ENCODE assay signal across 9 cellular contexts in genomic region chr15:63483521-63484371, GRCh38. TPM values are rescaled to one million over a fixed set of nuclear protein-coding genes. Genes with fewer than 3 reads are reported as not detected.
DNase-seq lines count a peak whose midpoint lies in the region; ATAC-seq, FAIRE-seq and TF ChIP-seq lines count a peak whose summit lies in the region.
"Had no signal": no experiment of that assay in that cellular context is flagged by ENCODE, and none has a peak within 500 bp of the region (broad histone marks: within the 10 kb centered on the region; RNA-seq: fewer than 3 reads in every experiment).

No MANE protein-coding gene starts in this region.

- H3K4me1 Mint-ChIP-seq in CD4-positive, CD25-positive, alpha-beta regulatory T cell, result peaks cover 25 to 88% (median 54%) of the 10 kb centered on the region in 4 donors
- peaks cover 64% of the 10 kb centered on the region for H3K4me1 Mint-ChIP-seq in activated CD8-positive, alpha-beta T cell treated with anti-CD3 and anti-CD28 coated beads, Interleukin-2, amount 10 ng/mL, durations not matched to agents 7 days and 5 days (ENCODE audit: low read depth)

- in situ Hi-C loops in HepG2 (cut with HindIII; ENCODE audit: extremely low pct_ligation_motif_present, low pct_unique_long_range_greater_than_20kb), result no loop called here

- H3K9ac ChIP-seq in HUES64 (ENCODE audit: low read depth, low read length) (no peak overlapping the region), HepG2 (ENCODE audit: insufficient read depth, low read depth, low read length) (no peak overlapping the region)

- no peaks in the 10 kb centered on the region for H3K79me2 ChIP-seq in HepG2 (ENCODE audit: insufficient read depth, low read length)

- no peaks in the 10 kb centered on the region for H3K36me3 ChIP-seq in CD4-positive, CD25-positive, alpha-beta regulatory T cell (ENCODE audit: control insufficient read depth, insufficient read depth, low read length)
- H3K36me3 ChIP-seq in HUES64 (ENCODE audit: insufficient read depth, low read length) (no peaks in the 10 kb centered on the region), HepG2 (replicated peaks in 1 of 2; ENCODE audit: control insufficient read depth in 1 of 2, insufficient read depth in 2 of 2, low read length in 2 of 2) (no peaks in the 10 kb centered on the region)

- peak in 2 of 3 donors; percentile 30 to 81 for DNase-seq in CD4-positive, CD25-positive, alpha-beta regulatory T cell
- DNase-seq in activated CD8-positive, alpha-beta T cell treated with anti-CD3 and anti-CD28 coated beads, Interleukin-2, amount 10 ng/mL, durations not matched to agents 7 days and 5 days, result no peak
- DNase-seq in HepG2 (ENCODE audit: low spot score) (no peak), SKM-1 treated with dmso at 0.1 percent for 144 hours (lab: John Stamatoyannopoulos, UW; ENCODE audit: unreplicated experiment) (no peak), GDM1 (lab: John Stamatoyannopoulos, UW) (no peak)
- DNase-seq in stimulated activated CD4-positive, alpha-beta T cell treated with anti-CD3 and anti-CD28 coated beads, Interleukin-4, amount 100 ng/mL, for 4 hours, result no peak
- DNase-seq: stimulated activated CD4-positive, alpha-beta T cell treated with anti-CD3 and anti-CD28 coated beads, Interleukin-4, amount 100 ng/mL, for 24 hours had no signal

- CTCF ChIA-PET in activated CD8-positive, alpha-beta T cell treated with anti-CD3 and anti-CD28 coated beads, Interleukin-2, amount 10 ng/mL, durations not matched to agents 7 days and 5 days (lab: Charles Lee), result interaction anchor here (0.7 to 8.2 kb wide), 14 partner anchors 8 to 126 kb away, joined by 3 to 124 read pairs (median 6); partner anchors contain the start of gene USP3
- CTCF ChIA-PET in HepG2 (lab: Yijun Ruan, JAX; ENCODE audit: low intra/inter-chr PET ratio, low total read pairs), result no interaction called here

- H3K4me3 ChIP-seq in CD4-positive, CD25-positive, alpha-beta regulatory T cell (ENCODE audit: low read depth, low read length), result peak overlapping the region; percentile 51
- H3K4me3 ChIP-seq in HUES64 (ENCODE audit: low read length) (no peak overlapping the region), HepG2 (replicated peaks in 1 of 3; ENCODE audit: insufficient read depth in 1 of 3, low read depth in 2 of 3, low read length in 3 of 3) (no peak overlapping the region)

- H2AFZ ChIP-seq in HepG2 (ENCODE audit: low read length), result no peak overlapping the region

- H3K4me3 Mint-ChIP-seq in CD4-positive, CD25-positive, alpha-beta regulatory T cell, result peak overlapping the region; percentile 21 to 77 (median 56)
- no peak overlapping the region for H3K4me3 Mint-ChIP-seq in activated CD8-positive, alpha-beta T cell treated with anti-CD3 and anti-CD28 coated beads, Interleukin-2, amount 10 ng/mL, durations not matched to agents 7 days and 5 days

- TF ChIP-seq EP300 in HepG2 (IDR thresholded peaks at IDR 0.05; ENCODE audit: low read depth in 2 of 2, low read length in 2 of 2), result no peak
- no peak for TF ChIP-seq EP300 in HepG2 (CRISPR knock-in tag; IDR thresholded peaks at IDR 0.05; ENCODE audit: borderline replicate concordance)

- no TSS peak for BruUV-seq in HepG2 (replicated peaks; lab: Mats Ljungman, UMichigan)

- no peaks in the 10 kb centered on the region for H3K36me3 Mint-ChIP-seq in CD4-positive, CD25-positive, alpha-beta regulatory T cell
- H3K36me3 Mint-ChIP-seq in activated CD8-positive, alpha-beta T cell treated with anti-CD3 and anti-CD28 coated beads, Interleukin-2, amount 10 ng/mL, durations not matched to agents 7 days and 5 days (ENCODE audit: low read depth), result no peaks in the 10 kb centered on the region

- no peaks in the 10 kb centered on the region for H3K9me3 Mint-ChIP-seq in CD4-positive, CD25-positive, alpha-beta regulatory T cell
- no peaks in the 10 kb centered on the region for H3K9me3 Mint-ChIP-seq in activated CD8-positive, alpha-beta T cell treated with anti-CD3 and anti-CD28 coated beads, Interleukin-2, amount 10 ng/mL, durations not matched to agents 7 days and 5 days (ENCODE audit: insufficient read depth)

- peak overlapping the region; percentile 37 for H3K4me2 ChIP-seq in HepG2 (ENCODE audit: low read depth, low read length)

- FAIRE-seq in HepG2 (lab: Jason Lieb, UNC), result no peak

- no peaks in the 10 kb centered on the region for H3K27me3 ChIP-seq in CD4-positive, CD25-positive, alpha-beta regulatory T cell (ENCODE audit: control insufficient read depth, insufficient read depth, low read length)
- peaks cover 10% of the 10 kb centered on the region for H3K27me3 ChIP-seq in HUES64 (ENCODE audit: insufficient read depth, low read length)
- no peaks in the 10 kb centered on the region for H3K27me3 ChIP-seq in HepG2 (ENCODE audit: control insufficient read depth in 1 of 2, insufficient read depth in 2 of 2, low read length in 2 of 2)

- H3K27ac Mint-ChIP-seq in CD4-positive, CD25-positive, alpha-beta regulatory T cell, result peak overlapping the region; percentile 84 to 99 (median 99)
- H3K27ac Mint-ChIP-seq in activated CD8-positive, alpha-beta T cell treated with anti-CD3 and anti-CD28 coated beads, Interleukin-2, amount 10 ng/mL, durations not matched to agents 7 days and 5 days, result peak overlapping the region; percentile 87

- H4K20me1 ChIP-seq in HepG2 (ENCODE audit: insufficient read depth, low read length), result no peaks in the 10 kb centered on the region

- TF ChIP-seq RAD21 in HepG2 (CRISPR knock-in tag; IDR thresholded peaks at IDR 0.05), result no peak

- no peaks in the 10 kb centered on the region for H3K9me3 ChIP-seq in CD4-positive, CD25-positive, alpha-beta regulatory T cell (ENCODE audit: control insufficient read depth in 2 of 2, low read length in 2 of 2)
- H3K9me3 ChIP-seq in HUES64 (ENCODE audit: insufficient read depth, low read depth, low read length), result no peaks in the 10 kb centered on the region
- no peaks in the 10 kb centered on the region for H3K9me3 ChIP-seq in HepG2 (ENCODE audit: low read length)

- no peak for TF ChIP-seq CTCF in HepG2 (CRISPR knock-in tag; IDR thresholded peaks at IDR 0.05)

- no peak for TF ChIP-seq POLR2A in HepG2 (IDR thresholded peaks at IDR 0.05; ENCODE audit: insufficient read depth in 1 of 2, low read depth in 2 of 2, low read length in 2 of 2)

- intact Hi-C loops in HepG2 (cut with micrococcal nuclease; ENCODE audit: unreplicated experiment), result no loop called here

- ATAC-seq in CD4-positive, CD25-positive, alpha-beta regulatory T cell (ENCODE audit: low read depth in 2 of 2), result peak; percentile 4 to 12
- ATAC-seq in activated CD8-positive, alpha-beta T cell treated with anti-CD3 and anti-CD28 coated beads, Interleukin-2, amount 10 ng/mL, durations not matched to agents 7 days and 5 days, result no peak
- ATAC-seq in HepG2 (no peak), HG03025 (IDR thresholded peaks at IDR 0.05; ENCODE audit: low FRiP score, unreplicated experiment) (no peak)

- peak overlapping the region; percentile 61 for H3K27ac ChIP-seq in CD4-positive, CD25-positive, alpha-beta regulatory T cell (ENCODE audit: insufficient read depth, low read length, poor library complexity, severe bottlenecking)
- H3K27ac ChIP-seq in HUES64 (ENCODE audit: low read depth, low read length) (peak overlapping the region; percentile 80; the same call in 1 of the 2 replicates), HepG2 (ENCODE audit: extremely low read length, insufficient read depth, low read length) (peak overlapping the region; percentile 25)

- H3K4me1 ChIP-seq in CD4-positive, CD25-positive, alpha-beta regulatory T cell (ENCODE audit: control insufficient read depth, insufficient read depth, low read length, poor library complexity, severe bottlenecking), result peaks cover 71% of the 10 kb centered on the region
- H3K4me1 ChIP-seq in HUES64 (ENCODE audit: insufficient read depth, low read length) (peaks cover 22% of the 10 kb centered on the region), HepG2 (ENCODE audit: insufficient read depth, low read length) (peaks cover 78% of the 10 kb centered on the region)

- 75% methylated on average over 6 of the region's 6 CpGs for WGBS in HUES64
- WGBS in HepG2 (ENCODE audit: low lambda C conversion rate), result 35% methylated on average over 6 of the region's 6 CpGs

- POLR2A ChIA-PET in activated CD8-positive, alpha-beta T cell treated with anti-CD3 and anti-CD28 coated beads, Interleukin-2, amount 10 ng/mL, durations not matched to agents 7 days and 5 days (lab: Charles Lee), result interaction anchor here (0.7 to 1.6 kb wide), 4 partner anchors 14 to 249 kb away, joined by 3 to 21 read pairs (median 4); partner anchors contain the start of gene USP3
- POLR2A ChIA-PET in HepG2 (lab: Yijun Ruan, JAX), result interaction anchor here (0.6 to 5.7 kb wide), 5 partner anchors 9 to 952 kb away, joined by 4 to 52 read pairs (median 6); partner anchors contain the start of gene USP3

- no peaks in the 10 kb centered on the region for H3K27me3 Mint-ChIP-seq in CD4-positive, CD25-positive, alpha-beta regulatory T cell
- no peaks in the 10 kb centered on the region for H3K27me3 Mint-ChIP-seq in activated CD8-positive, alpha-beta T cell treated with anti-CD3 and anti-CD28 coated beads, Interleukin-2, amount 10 ng/mL, durations not matched to agents 7 days and 5 days (ENCODE audit: low read depth)

RNA-seq across cellular contexts. Expression of gene USP3, which starts 20.6 kb away (rescaled TPM):
- total RNA-seq in CD4-positive, CD25-positive, alpha-beta regulatory T cell, result 223 TPM
- polyA plus RNA-seq in CD4-positive, CD25-positive, alpha-beta regulatory T cell, result 10 to 100 TPM; 49.5 to 57.2 (median 55.3) TPM
- polyA plus RNA-seq in HUES64 (2013, experiment 1 of 2), result 23.4 TPM
- polyA plus RNA-seq in HUES64 (2013, experiment 2 of 2), result 33.9 TPM
- total RNA-seq in activated CD8-positive, alpha-beta T cell treated with anti-CD3 and anti-CD28 coated beads, Interleukin-2, amount 10 ng/mL, durations not matched to agents 7 days and 5 days, result 10 to 100 TPM; 48.3 to 49.1 TPM
- 55.9 and 61.2 TPM in 2 replicates for total RNA-seq in HepG2 (2016; rRNA removed; fragmentation: Illumina TruSeq; extraction: Trizol)
- total RNA-seq in HepG2 (2016; cell fraction: cytosol; rRNA removed; fragmentation: Illumina TruSeq; extraction: Trizol; ENCODE audit: low read depth), result 201 and 217 TPM in 2 replicates
- total RNA-seq in HepG2 (2016; cell fraction: insoluble cytoplasmic fraction; rRNA removed; fragmentation: Illumina TruSeq; extraction: Trizol), result 52.9 and 64.6 TPM in 2 replicates
- total RNA-seq in HepG2 (2016; cell fraction: membrane; rRNA removed; fragmentation: Illumina TruSeq; extraction: Trizol), result 111 and 117 TPM in 2 replicates
- total RNA-seq in HepG2 (2016; cell fraction: nucleus; rRNA removed; fragmentation: Illumina TruSeq; extraction: Trizol), result 87.7 and 94.7 TPM in 2 replicates
- 14.3 and 16.0 TPM in 2 replicates for polyA plus RNA-seq in HepG2 (2011; rRNA removed)
- 10.3 and 13.3 TPM in 2 replicates for polyA plus RNA-seq in HepG2 (2011; cell fraction: cytosol; rRNA removed)
- 39.8 and 44.5 TPM in 2 replicates for polyA plus RNA-seq in HepG2 (2011; cell fraction: nucleus; rRNA removed)
- polyA plus RNA-seq in HepG2 (2012), result 36.2 and 40.8 TPM in 2 replicates
- polyA plus RNA-seq in HepG2 (2016; cell fraction: cytosol; fragmentation: Illumina TruSeq; extraction: Trizol; ENCODE audit: low read depth), result 10.3 and 13.7 TPM in 2 replicates
- 42.1 and 42.7 TPM in 2 replicates for polyA plus RNA-seq in HepG2 (2016; cell fraction: insoluble cytoplasmic fraction; fragmentation: Illumina TruSeq; extraction: Trizol; ENCODE audit: low read depth)
- polyA plus RNA-seq in HepG2 (2016; cell fraction: membrane; fragmentation: Illumina TruSeq; extraction: Trizol; ENCODE audit: low read depth), result 25.5 and 25.9 TPM in 2 replicates
- 86.8 and 90.5 TPM in 2 replicates for polyA plus RNA-seq in HepG2 (2016; cell fraction: nucleus; fragmentation: Illumina TruSeq; extraction: Trizol; ENCODE audit: insufficient read depth, low read depth)
- 30.9 and 34.8 TPM in 2 replicates for polyA minus RNA-seq in HepG2 (2011; rRNA and poly(A)+ RNA removed; ENCODE audit: low replicate concordance)
- 30.4 and 30.9 TPM in 2 replicates for polyA minus RNA-seq in HepG2 (2011; cell fraction: cytosol; rRNA and poly(A)+ RNA removed)
- polyA minus RNA-seq in HepG2 (2011; cell fraction: nucleus; rRNA and poly(A)+ RNA removed), result 88.7 and 110 TPM in 2 replicates

Comparison
In these comparisons a context has a peak if more than half of its experiments do, and no peak if none do; other contexts are left out.
1. ATAC-seq: peak in CD4-positive, CD25-positive, alpha-beta regulatory T cell (2 of 2); none in activated CD8-positive, alpha-beta T cell treated with anti-CD3 and anti-CD28 coated beads, Interleukin-2, amount 10 ng/mL, durations not matched to agents 7 days and 5 days (single experiment), HepG2 (single experiment) and HG03025 (single experiment).
2. DNase-seq: peak in CD4-positive, CD25-positive, alpha-beta regulatory T cell (2 of 3); none in activated CD8-positive, alpha-beta T cell treated with anti-CD3 and anti-CD28 coated beads, Interleukin-2, amount 10 ng/mL, durations not matched to agents 7 days and 5 days (single experiment), HepG2 (single experiment), SKM-1 treated with dmso at 0.1 percent for 144 hours (single experiment), GDM1 (single experiment) and stimulated activated CD4-positive, alpha-beta T cell treated with anti-CD3 and anti-CD28 coated beads, Interleukin-4, amount 100 ng/mL, for 4 hours (0 of 2).
3. H3K27ac ChIP-seq: peak in every context shown above with its lines; median percentile 80 in HUES64; 61 in CD4-positive, CD25-positive, alpha-beta regulatory T cell; 25 in HepG2.